ENCODE assay signal across 21 cellular contexts in the genomic region with DNA sequence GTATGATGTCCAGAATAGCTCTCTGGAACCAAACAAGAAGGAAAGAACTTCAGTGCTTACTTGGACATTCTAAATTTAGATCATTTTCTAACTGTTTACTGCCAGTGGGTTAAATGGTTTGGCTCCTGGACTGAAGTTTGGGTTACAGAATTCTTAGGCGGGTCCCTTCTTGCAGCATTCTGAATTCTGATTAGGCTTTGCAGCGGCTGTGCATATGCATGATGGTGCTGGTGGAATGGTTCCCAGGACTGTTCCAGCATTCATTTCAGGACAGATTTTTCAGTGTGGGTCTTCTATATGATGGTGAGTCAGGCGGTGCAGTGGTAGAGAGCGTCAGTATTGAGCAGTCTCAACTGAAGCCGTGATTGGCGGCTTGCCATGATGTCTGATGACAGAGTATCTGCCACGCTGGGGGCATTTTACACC.
DNase-seq lines count a peak whose midpoint lies in the region; TF ChIP-seq lines count a peak whose summit lies in the region.
"Had no signal": no experiment of that assay in that cellular context is flagged by ENCODE, and none has a peak within 500 bp of the region (broad histone marks: within the 10 kb centered on the region; RNA-seq: fewer than 3 reads in every experiment).

No MANE protein-coding gene starts in this region.

- H3K27ac ChIP-seq in breast epithelium (no peak overlapping the region), mesenchymal stem cell (ENCODE audit: low read length, poor library complexity, severe bottlenecking) (no peak overlapping the region), tibial artery (peak overlapping the region; percentile 36 to 52)
- H3K27ac ChIP-seq: upper lobe of left lung had no signal

- no peak overlapping the region for H2BK120ac ChIP-seq in mesenchymal stem cell (ENCODE audit: low read depth, low read length)

- no peak overlapping the region for H4K8ac ChIP-seq in mesenchymal stem cell (ENCODE audit: low read length)

- no peak overlapping the region for H3K4ac ChIP-seq in mesenchymal stem cell (ENCODE audit: low read depth in 1 of 2, low read length in 2 of 2)

- no peaks in the 10 kb centered on the region for H3K9me3 Mint-ChIP-seq in MCF 10A (ENCODE audit: unreplicated experiment)
- H3K9me3 Mint-ChIP-seq: activated T-helper 1 cell treated with anti-CD3 and anti-CD28 coated beads, Interleukin-12 subunit alpha, Interleukin-12 subunit beta, Interleukin-2, Interleukin-4 antibody, amounts not matched to agents 30 ng/mL and 10 ng/mL and 1 ng/mL, durations not matched to agents 14 hours and 24 hours and 36 hours; IgD-negative memory B cell; T-helper 2 cell treated with Interferon-gamma antibody and Interleukin-4, amounts not matched to agents 5 μg/mL and 100 μg/mL, for 36 hours had no signal

- H3K9ac ChIP-seq in mesenchymal stem cell (ENCODE audit: low read length) = peak overlapping the region; percentile 4

- no peak overlapping the region for H2AFZ ChIP-seq in mesenchymal stem cell (ENCODE audit: low read depth, low read length)

- no peak overlapping the region for H3K27ac Mint-ChIP-seq in MCF 10A (ENCODE audit: low read depth, unreplicated experiment)
- H3K27ac Mint-ChIP-seq: activated T-helper 1 cell treated with anti-CD3 and anti-CD28 coated beads, Interleukin-12 subunit alpha, Interleukin-12 subunit beta, Interleukin-2, Interleukin-4 antibody, amounts not matched to agents 30 ng/mL and 10 ng/mL and 1 ng/mL, durations not matched to agents 14 hours and 24 hours and 36 hours; CD14-positive monocyte; IgD-negative memory B cell; T-helper 2 cell treated with Interferon-gamma antibody and Interleukin-4, amounts not matched to agents 5 μg/mL and 100 μg/mL, for 36 hours had no signal

- POLR2A ChIA-PET in MCF 10A (lab: Yijun Ruan, JAX) = no interaction called here

- no peaks in the 10 kb centered on the region for H3K4me1 ChIP-seq in breast epithelium
- H3K4me1 ChIP-seq in mesenchymal stem cell (ENCODE audit: control insufficient read depth, insufficient read depth, low read depth, low read length) = peaks cover 3% of the 10 kb centered on the region
- peaks cover 0 to 34% (median 17%) of the 10 kb centered on the region in 4 donors for H3K4me1 ChIP-seq in tibial artery

- no peaks in the 10 kb centered on the region for H3K27me3 Mint-ChIP-seq in MCF 10A (ENCODE audit: insufficient read depth, unreplicated experiment)
- H3K27me3 Mint-ChIP-seq: IgD-negative memory B cell had no signal

- BruUV-seq in MCF 10A (replicated peaks; lab: Mats Ljungman, UMichigan) = no TSS peak

- H3K4me1 Mint-ChIP-seq in MCF 10A (ENCODE audit: insufficient read depth, unreplicated experiment) = no peaks in the 10 kb centered on the region
- H3K4me1 Mint-ChIP-seq: CD14-positive monocyte had no signal

- H2BK15ac ChIP-seq in mesenchymal stem cell (ENCODE audit: low read depth, poor library complexity, severe bottlenecking) = no peak overlapping the region

- CTCF ChIA-PET in MCF 10A (lab: Yijun Ruan, JAX) = interaction anchor here (0.7 kb wide), 1 partner anchor 925 kb away, joined by 3 read pairs; no protein-coding TSS in a partner anchor

- no peaks in the 10 kb centered on the region for H3K79me1 ChIP-seq in mesenchymal stem cell (replicated peaks; ENCODE audit: low read length, poor library complexity, severe bottlenecking)

- no peaks in the 10 kb centered on the region for H3K36me3 ChIP-seq in breast epithelium
- no peaks in the 10 kb centered on the region for H3K36me3 ChIP-seq in mesenchymal stem cell (ENCODE audit: control insufficient read depth in 1 of 2, insufficient read depth in 2 of 2, low read depth in 1 of 2, low read length in 2 of 2)
- no peaks in the 10 kb centered on the region for H3K36me3 ChIP-seq in tibial artery
- H3K36me3 ChIP-seq: upper lobe of left lung had no signal

- DNase-seq in MCF 10A (ENCODE audit: unreplicated experiment) = peak; percentile 5
- no peak for DNase-seq in breast epithelium (ENCODE audit: low spot score in 2 of 2)
- peak; percentile 17 for DNase-seq in fibroblast of mammary gland (ENCODE audit: low read depth)
- no peak for DNase-seq in mesenchymal stem cell
- peak in 1 of 2 donors; percentile 38 for DNase-seq in tibial artery
- DNase-seq in HUDEP-2 (lab: John Stamatoyannopoulos, UW; ENCODE audit: unreplicated experiment in 76 of 76) = no peak
- DNase-seq in NCI-H187 treated with DMSO at 0.1 percent for 48 hours (lab: John Stamatoyannopoulos, UW) = no peak
- DNase-seq in NCI-H2029 (lab: John Stamatoyannopoulos, UW) = no peak
- DNase-seq: activated CD4-positive, CD25-positive, alpha-beta regulatory T cell; activated CD8-positive, alpha-beta memory T cell treated with anti-CD3 and anti-CD28 coated beads for 24 hours; central memory CD4-positive, alpha-beta T cell; effector CD4-positive, alpha-beta T cell; kidney; NCI-H1930; NCI-H526; stimulated activated naive CD4-positive, alpha-beta T cell; upper lobe of left lung had no signal

- TF ChIP-seq CTCF in MCF 10A (IDR thresholded peaks at IDR 0.05; ENCODE audit: unreplicated experiment) (no peak), breast epithelium (IDR thresholded peaks at IDR 0.05) (no peak), fibroblast of mammary gland (conservative IDR thresholded peaks at IDR 0.05; ENCODE audit: control insufficient read depth, insufficient read depth, low read depth, low read length) (no peak), tibial artery (IDR thresholded peaks at IDR 0.05) (no peak)

- H3K4me3 Mint-ChIP-seq in MCF 10A (ENCODE audit: unreplicated experiment) = no peak overlapping the region
- H3K4me3 Mint-ChIP-seq: activated T-helper 1 cell treated with anti-CD3 and anti-CD28 coated beads, Interleukin-12 subunit alpha, Interleukin-12 subunit beta, Interleukin-2, Interleukin-4 antibody, amounts not matched to agents 30 ng/mL and 10 ng/mL and 1 ng/mL, durations not matched to agents 14 hours and 24 hours and 36 hours; CD14-positive monocyte; IgD-negative memory B cell; T-helper 2 cell treated with Interferon-gamma antibody and Interleukin-4, amounts not matched to agents 5 μg/mL and 100 μg/mL, for 36 hours had no signal

- H3K9me3 ChIP-seq in breast epithelium (no peaks in the 10 kb centered on the region), mesenchymal stem cell (ENCODE audit: control insufficient read depth, low read length) (no peaks in the 10 kb centered on the region), tibial artery (no peaks in the 10 kb centered on the region)
- H3K9me3 ChIP-seq: upper lobe of left lung had no signal

- H3K27me3 ChIP-seq in breast epithelium = no peaks in the 10 kb centered on the region
- H3K27me3 ChIP-seq in mesenchymal stem cell (ENCODE audit: control insufficient read depth in 1 of 2, insufficient read depth in 1 of 2, low read length in 2 of 2) = no peaks in the 10 kb centered on the region
- no peaks in the 10 kb centered on the region for H3K27me3 ChIP-seq in tibial artery
- H3K27me3 ChIP-seq: upper lobe of left lung had no signal

- TF ChIP-seq POLR2A in breast epithelium (IDR thresholded peaks at IDR 0.05) = no peak

- H2BK5ac ChIP-seq in mesenchymal stem cell (ENCODE audit: low read depth, low read length, poor library complexity, severe bottlenecking) = no peak overlapping the region

- peak overlapping the region in 1 of 2 experiments; percentile 12 for H3K18ac ChIP-seq in mesenchymal stem cell (ENCODE audit: low read depth in 1 of 2, low read length in 2 of 2)

- H3K4me2 ChIP-seq in mesenchymal stem cell (ENCODE audit: low read length, poor library complexity, severe bottlenecking) = no peak overlapping the region

- H3K23ac ChIP-seq in mesenchymal stem cell (ENCODE audit: low read length in 2 of 2) = no peak overlapping the region

- no peaks in the 10 kb centered on the region for H3K36me3 Mint-ChIP-seq in MCF 10A (ENCODE audit: insufficient read depth, unreplicated experiment)
- H3K36me3 Mint-ChIP-seq: CD14-positive monocyte, IgD-negative memory B cell had no signal

- H3K14ac ChIP-seq in mesenchymal stem cell (ENCODE audit: low read length in 2 of 2) = no peak overlapping the region

- H2BK12ac ChIP-seq in mesenchymal stem cell (ENCODE audit: low read length in 2 of 2) = peak overlapping the region in 1 of 2 experiments; percentile 77

- no peak overlapping the region for H2AK5ac ChIP-seq in mesenchymal stem cell (ENCODE audit: low read length, severe bottlenecking)

- intact Hi-C loops in MCF 10A (cut with micrococcal nuclease) = no loop called here
- intact Hi-C loops in breast epithelium (cut with DNase I; ENCODE audit: low total_unique reads) = no loop called here
- intact Hi-C loops in tibial artery (cut with DNase I; ENCODE audit: low total_unique reads) = no loop called here

- H3K4me3 ChIP-seq in breast epithelium (no peak overlapping the region), fibroblast of mammary gland (ENCODE audit: control insufficient read depth, low read depth, low read length) (no peak overlapping the region), mesenchymal stem cell (ENCODE audit: insufficient read depth in 1 of 2, low read depth in 1 of 2, low read length in 2 of 2) (peak overlapping the region in 1 of 2 experiments; percentile 14), tibial artery (peak overlapping the region; percentile 14 to 19)
- H3K4me3 ChIP-seq: upper lobe of left lung had no signal

- 90% methylated on average over 5 of the region's 7 CpGs for WGBS in mesenchymal stem cell

- no peak overlapping the region for H4K91ac ChIP-seq in mesenchymal stem cell (ENCODE audit: low read length)

Comparison
In these comparisons a context has a peak if more than half of its experiments do, and no peak if none do; other contexts are left out.
1. DNase-seq: peak in MCF 10A (single experiment) and fibroblast of mammary gland (single experiment); none in breast epithelium (0 of 2), mesenchymal stem cell (single experiment), HUDEP-2 (0 of 76), NCI-H187 treated with DMSO at 0.1 percent for 48 hours (single experiment) and NCI-H2029 (single experiment).
2. H3K27ac ChIP-seq: peak in tibial artery (2 of 2); none in breast epithelium (0 of 2) and mesenchymal stem cell (single experiment).
3. H3K4me3 ChIP-seq: peak in tibial artery (2 of 2); none in breast epithelium (0 of 3) and fibroblast of mammary gland (single experiment).